Comparison of ENCODE assay signal across 22 cellular contexts in genomic region chrX:96564595-96564994, GRCh38.
A peak's percentile ranks its signal among the peaks of the same experiment; 100 is the strongest.
DNase-seq lines count a peak whose midpoint lies in the region; ATAC-seq and TF ChIP-seq lines count a peak whose summit lies in the region.
"Had no signal": no experiment of that assay in that cellular context is flagged by ENCODE, and none has a peak within 500 bp of the region (broad histone marks: within the 10 kb centered on the region; RNA-seq: fewer than 3 reads in every experiment).

No MANE protein-coding gene starts in this region.

- DNase-seq in GM23248 (peak; percentile 33), RKO (ENCODE audit: low spot score) (peak; percentile 21), AML-193 (lab: John Stamatoyannopoulos, UW) (no peak), BE2C (no peak)
- DNase-seq: activated CD4-positive, alpha-beta memory T cell treated with anti-CD3 and anti-CD28 coated beads for 36 hours; activated effector memory CD4-positive, alpha-beta T cell treated with Interleukin-2 at 50 U/mL for 16 hours; activated naive CD8-positive, alpha-beta T cell treated with anti-CD3 and anti-CD28 coated beads, Interleukin-2, amount 10 ng/mL, durations not matched to agents 7 days and 5 days; Caco-2; effector CD4-positive, alpha-beta T cell; glutamatergic neuron; NCI-H146; NCI-H524 treated with DMSO at 0.1 percent for 48 hours; stimulated activated CD8-positive, alpha-beta memory T cell treated with anti-CD3 and anti-CD28 coated beads, Interleukin-4, amount 100 ng/mL, for 48 hours; substantia nigra; T-helper 9 cell had no signal

- no peak overlapping the region for H2AFZ ChIP-seq in GM23248

- H3K4me3 ChIP-seq in GM23248 (no peak overlapping the region), gastroesophageal sphincter (no peak overlapping the region), subcutaneous abdominal adipose tissue (ENCODE audit: low read depth in 1 of 5, low read length in 5 of 5) (no peak overlapping the region), BE2C (ENCODE audit: low read depth, low read length) (no peak overlapping the region)

- TF ChIP-seq CTCF in gastroesophageal sphincter (IDR thresholded peaks at IDR 0.05) (no peak), BE2C (IDR thresholded peaks at IDR 0.05; ENCODE audit: low read depth, low read length) (no peak)

- H3F3A ChIP-seq in GM23248 (ENCODE audit: insufficient read depth), result no peaks in the 10 kb centered on the region

- peak; percentile 46 for ATAC-seq in gastroesophageal sphincter
- ATAC-seq in GM21447 (IDR thresholded peaks at IDR 0.05; ENCODE audit: unreplicated experiment), result no peak
- ATAC-seq: esophagus mucosa, HepG2, SK-N-SH treated with all-trans-retinoic acid at 6 μM for 48 hours, WTC11 had no signal

- no peaks in the 10 kb centered on the region for H3K36me3 ChIP-seq in GM23248 (ENCODE audit: low read depth)
- no peaks in the 10 kb centered on the region for H3K36me3 ChIP-seq in gastroesophageal sphincter
- no peaks in the 10 kb centered on the region for H3K36me3 ChIP-seq in subcutaneous abdominal adipose tissue (ENCODE audit: control insufficient read depth in 5 of 5, insufficient read depth in 5 of 5, low read length in 5 of 5)
- H3K36me3 ChIP-seq in BE2C, result no peaks in the 10 kb centered on the region

- no peak overlapping the region for H3K4me2 ChIP-seq in GM23248 (ENCODE audit: unreplicated experiment)

- no peak for TF ChIP-seq EP300 in gastroesophageal sphincter (IDR thresholded peaks at IDR 0.05)

- 11 to 42% methylated on average over 1 of the region's 1 CpG for WGBS in GM23248 (ENCODE audit: low coverage in 1 of 2, low lambda C conversion rate in 2 of 2, missing lambda C conversion rate in 2 of 2), 2 experiments
- WGBS in gastroesophageal sphincter (ENCODE audit: low coverage in 1 of 2), 2 donors, result 50 to 80% methylated on average over 1 of the region's 1 CpG

- H3K4me1 ChIP-seq in GM23248 (ENCODE audit: insufficient read depth) (0 out of 2 replicates have a peak, but pooled peaks cover 3% of the 10 kb centered on the region), gastroesophageal sphincter (no peaks in the 10 kb centered on the region), subcutaneous abdominal adipose tissue (ENCODE audit: control insufficient read depth in 5 of 5, insufficient read depth in 5 of 5, low read length in 5 of 5) (peaks cover 0 to 21% (median 3%) of the 10 kb centered on the region in 5 donors), BE2C (no peaks in the 10 kb centered on the region)
- H3K4me1 ChIP-seq: Caco-2 had no signal

- in situ Hi-C loops in GM23248 (cut with MboI), result no loop called here

- TF ChIP-seq POLR2A in gastroesophageal sphincter (IDR thresholded peaks at IDR 0.05), result no peak

- no peaks in the 10 kb centered on the region for H3K27me3 ChIP-seq in GM23248 (replicated peaks; ENCODE audit: insufficient read depth)
- no peaks in the 10 kb centered on the region for H3K27me3 ChIP-seq in gastroesophageal sphincter
- H3K27me3 ChIP-seq in subcutaneous abdominal adipose tissue (ENCODE audit: control insufficient read depth in 5 of 5, insufficient read depth in 4 of 5, low read length in 5 of 5), result no peaks in the 10 kb centered on the region
- no peaks in the 10 kb centered on the region for H3K27me3 ChIP-seq in BE2C

- no peaks in the 10 kb centered on the region for H4K20me1 ChIP-seq in GM23248 (ENCODE audit: insufficient read depth)

- H3K27ac ChIP-seq in GM23248 (no peak overlapping the region), gastroesophageal sphincter (no peak overlapping the region), subcutaneous abdominal adipose tissue (ENCODE audit: low read depth, low read length) (peak overlapping the region; percentile 65)

- no peaks in the 10 kb centered on the region for H3K9me2 ChIP-seq in GM23248 (ENCODE audit: insufficient read depth)

- no peaks in the 10 kb centered on the region for H3K9me3 ChIP-seq in GM23248 (ENCODE audit: low read depth)
- no peaks in the 10 kb centered on the region for H3K9me3 ChIP-seq in gastroesophageal sphincter
- no peaks in the 10 kb centered on the region for H3K9me3 ChIP-seq in subcutaneous abdominal adipose tissue (ENCODE audit: control insufficient read depth in 5 of 5, low read length in 5 of 5)
- no peaks in the 10 kb centered on the region for H3K9me3 ChIP-seq in BE2C
- H3K9me3 ChIP-seq: Caco-2 had no signal

- H3K9ac ChIP-seq in GM23248 (no peak overlapping the region), subcutaneous abdominal adipose tissue (ENCODE audit: low read length in 5 of 5) (no peak overlapping the region)

- no peaks in the 10 kb centered on the region for H3K79me2 ChIP-seq in GM23248 (ENCODE audit: insufficient read depth)

Comparison
In these comparisons a context has a peak if more than half of its experiments do, and no peak if none do; other contexts are left out.
1. DNase-seq: peak in GM23248 (single experiment) and RKO (single experiment); none in AML-193 (0 of 2) and BE2C (single experiment).